18 cellular contexts compared by ENCODE assay signal in the genomic region with DNA sequence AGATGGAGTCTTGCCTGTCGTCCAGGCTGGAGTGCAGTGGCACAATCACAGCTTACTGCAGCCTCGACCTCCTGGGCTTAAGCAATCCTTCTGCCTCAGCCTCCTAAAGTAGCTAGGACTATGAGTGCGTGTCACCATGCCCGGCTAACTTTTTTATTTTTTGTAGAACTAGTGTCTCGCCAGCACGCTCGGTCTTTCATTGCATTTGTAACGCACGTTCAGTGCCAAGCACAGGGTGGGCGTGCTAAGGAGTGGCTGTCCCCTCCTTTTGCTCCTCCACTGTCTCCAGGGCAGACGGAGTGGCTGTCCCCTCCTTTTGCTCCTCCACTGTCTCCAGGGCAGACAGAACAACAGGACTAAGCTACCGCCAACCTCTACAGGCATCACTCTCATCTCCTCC.
DNase-seq lines count a peak whose midpoint lies in the region; ATAC-seq and TF ChIP-seq lines count a peak whose summit lies in the region.
"Had no signal": no experiment of that assay in that cellular context is flagged by ENCODE, and none has a peak within 500 bp of the region (broad histone marks: within the 10 kb centered on the region; RNA-seq: fewer than 3 reads in every experiment).

No MANE protein-coding gene starts in this region.

- DNase-seq in activated naive CD4-positive, alpha-beta T cell treated with anti-CD3 and anti-CD28 coated beads, Interleukin-2, amount 10 ng/mL, durations not matched to agents 7 days and 5 days: no peak
- DNase-seq in activated naive CD4-positive, alpha-beta T cell treated with Interleukin-2 at 50 U/mL for 16 hours: no peak
- DNase-seq in Karpas-422 (peak; percentile 63), progenitor cell of endocrine pancreas (ENCODE audit: low spot score, unreplicated experiment) (no peak), COLO829 (ENCODE audit: low spot score) (no peak), H4 (ENCODE audit: low spot score) (no peak)
- DNase-seq: DMS79 treated with DMSO at 0.1 percent for 48 hours; NCI-H1417; NCI-H526 treated with DMSO at 0.1 percent for 48 hours; SHP77; stimulated activated naive CD8-positive, alpha-beta T cell treated with anti-CD3 and anti-CD28 coated beads, Interleukin-15, Interleukin-2, amounts not matched to agents 100 U/mL and 50 U/mL, for 24 hours; thyroid gland had no signal

- no peaks in the 10 kb centered on the region for H3K9me3 ChIP-seq in Karpas-422 (ENCODE audit: low read length)
- H3K9me3 ChIP-seq: breast epithelium, thyroid gland had no signal

- H3K4me1 Mint-ChIP-seq in activated naive CD4-positive, alpha-beta T cell treated with anti-CD3 and anti-CD28 coated beads, Interleukin-2, amount 10 ng/mL, durations not matched to agents 7 days and 5 days: peaks cover 69% of the 10 kb centered on the region
- H3K4me1 Mint-ChIP-seq in brain (peaks cover 80% of the 10 kb centered on the region), progenitor cell of endocrine pancreas (ENCODE audit: low read depth) (peaks cover 47% of the 10 kb centered on the region)

- peak overlapping the region; percentile 40 for H3K9ac ChIP-seq in Karpas-422 (ENCODE audit: low read length)

- no peaks in the 10 kb centered on the region for H3K27me3 Mint-ChIP-seq in activated naive CD4-positive, alpha-beta T cell treated with anti-CD3 and anti-CD28 coated beads, Interleukin-2, amount 10 ng/mL, durations not matched to agents 7 days and 5 days
- H3K27me3 Mint-ChIP-seq in brain (peaks cover 10% of the 10 kb centered on the region), progenitor cell of endocrine pancreas (no peaks in the 10 kb centered on the region)

- peak overlapping the region; percentile 87 for H3K27ac ChIP-seq in Karpas-422 (ENCODE audit: low read length)
- H3K27ac ChIP-seq: breast epithelium, thyroid gland had no signal

- H3K4me3 ChIP-seq in Karpas-422 (ENCODE audit: low read length): peak overlapping the region; percentile 64
- H3K4me3 ChIP-seq: breast epithelium, skin epidermis, thyroid gland had no signal

- peaks cover 50% of the 10 kb centered on the region for H3K36me3 Mint-ChIP-seq in activated naive CD4-positive, alpha-beta T cell treated with anti-CD3 and anti-CD28 coated beads, Interleukin-2, amount 10 ng/mL, durations not matched to agents 7 days and 5 days
- H3K36me3 Mint-ChIP-seq in brain: peaks cover 11% of the 10 kb centered on the region
- H3K36me3 Mint-ChIP-seq in progenitor cell of endocrine pancreas (ENCODE audit: insufficient read depth): peaks cover 11% of the 10 kb centered on the region

- H2AFZ ChIP-seq in Karpas-422 (ENCODE audit: low read length): no peak overlapping the region

- H3K27ac Mint-ChIP-seq in activated naive CD4-positive, alpha-beta T cell treated with anti-CD3 and anti-CD28 coated beads, Interleukin-2, amount 10 ng/mL, durations not matched to agents 7 days and 5 days: peak overlapping the region; percentile 59
- H3K27ac Mint-ChIP-seq in brain (peak overlapping the region in 3 of 5 experiments; percentile 14 to 69 (median 30)), progenitor cell of endocrine pancreas (peak overlapping the region; percentile 60)

- no peak for TF ChIP-seq CTCF in brain (conservative IDR thresholded peaks at IDR 0.05)
- no peak for TF ChIP-seq CTCF in progenitor cell of endocrine pancreas (IDR thresholded peaks at IDR 0.05; ENCODE audit: unreplicated experiment)

- no peaks in the 10 kb centered on the region for H3K9me3 Mint-ChIP-seq in activated naive CD4-positive, alpha-beta T cell treated with anti-CD3 and anti-CD28 coated beads, Interleukin-2, amount 10 ng/mL, durations not matched to agents 7 days and 5 days
- no peaks in the 10 kb centered on the region for H3K9me3 Mint-ChIP-seq in brain
- H3K9me3 Mint-ChIP-seq in progenitor cell of endocrine pancreas (ENCODE audit: low read depth): no peaks in the 10 kb centered on the region
- H3K9me3 Mint-ChIP-seq: CD14-positive monocyte had no signal

- H3K4me2 ChIP-seq in Karpas-422 (ENCODE audit: low read depth, low read length, poor library complexity, severe bottlenecking): peak overlapping the region; percentile 90

- H3K27me3 ChIP-seq in Karpas-422 (ENCODE audit: low read length): no peaks in the 10 kb centered on the region
- H3K27me3 ChIP-seq: breast epithelium, thyroid gland had no signal

- H3K9me2 ChIP-seq in Karpas-422 (replicated peaks; ENCODE audit: insufficient read depth, low read length): no peaks in the 10 kb centered on the region

- CTCF ChIA-PET in activated naive CD4-positive, alpha-beta T cell treated with anti-CD3 and anti-CD28 coated beads, Interleukin-2, amount 10 ng/mL, durations not matched to agents 7 days and 5 days (lab: Charles Lee): interaction anchor here (2.0 to 4.8 kb wide), 2 partner anchors 15 to 34 kb away, joined by 6 to 40 read pairs; no protein-coding TSS in a partner anchor

- H3K4me3 Mint-ChIP-seq in activated naive CD4-positive, alpha-beta T cell treated with anti-CD3 and anti-CD28 coated beads, Interleukin-2, amount 10 ng/mL, durations not matched to agents 7 days and 5 days: no peak overlapping the region
- no peak overlapping the region for H3K4me3 Mint-ChIP-seq in brain
- H3K4me3 Mint-ChIP-seq in progenitor cell of endocrine pancreas (ENCODE audit: low read depth): no peak overlapping the region
- H3K4me3 Mint-ChIP-seq: CD14-positive monocyte had no signal

- H4K20me1 ChIP-seq in Karpas-422 (ENCODE audit: insufficient read depth, low read depth, low read length): peaks cover 42% of the 10 kb centered on the region; the same call in 1 of the 2 replicates

- peaks cover 72% of the 10 kb centered on the region for H3K4me1 ChIP-seq in Karpas-422 (ENCODE audit: low read length)
- H3K4me1 ChIP-seq: breast epithelium had no signal

- H3K36me3 ChIP-seq in Karpas-422 (ENCODE audit: insufficient read depth, low read length): peaks cover 5% of the 10 kb centered on the region; the same call in 1 of the 2 replicates
- H3K36me3 ChIP-seq: breast epithelium, thyroid gland had no signal

- peaks cover 10% of the 10 kb centered on the region for H3K79me2 ChIP-seq in Karpas-422 (ENCODE audit: low read length)

- ATAC-seq in HG03135 (IDR thresholded peaks at IDR 0.05; ENCODE audit: unreplicated experiment): no peak
- ATAC-seq: HCT116; stimulated activated naive CD8-positive, alpha-beta T cell treated with anti-CD3 and anti-CD28 coated beads, Interleukin-15, Interleukin-2, amounts not matched to agents 100 U/mL and 50 U/mL, for 24 hours had no signal
